14 cellular contexts compared by ENCODE assay signal in the genomic region with DNA sequence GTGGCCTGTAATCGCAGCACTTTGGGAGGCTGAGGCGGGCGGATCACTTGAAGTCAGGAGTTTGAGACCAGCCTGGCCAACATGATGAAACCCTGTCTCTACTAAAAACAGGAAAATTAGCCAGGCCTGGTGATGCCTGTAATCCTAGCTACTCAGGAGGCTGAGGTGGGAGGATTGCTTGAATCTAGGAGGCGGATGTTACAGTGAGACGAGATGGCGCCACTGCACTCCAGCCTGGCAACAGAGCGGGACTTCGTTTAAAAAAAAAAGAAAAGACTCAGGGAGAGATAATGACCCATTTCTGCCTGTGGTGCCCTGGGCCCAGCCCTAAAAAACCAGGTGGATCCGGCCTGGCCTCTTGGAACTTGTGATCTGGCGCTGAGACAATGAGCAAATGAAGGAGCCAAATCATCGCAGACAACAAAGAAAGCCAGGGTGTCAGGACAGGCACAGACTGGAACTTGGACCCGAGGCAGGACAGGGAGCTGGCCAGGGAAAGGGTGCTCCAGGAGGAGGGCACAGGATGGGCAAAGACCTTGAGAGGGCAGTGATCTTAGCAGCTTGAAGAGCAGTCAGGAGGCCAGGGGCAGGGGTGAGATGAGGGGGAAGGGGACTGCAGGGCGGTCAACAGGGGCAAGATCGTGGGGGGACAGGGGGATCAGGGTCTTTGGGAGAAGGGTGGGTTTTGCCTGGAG. TPM values are rescaled to one million over a fixed set of nuclear protein-coding genes. Genes with fewer than 3 reads are reported as not detected.
DNase-seq lines count a peak whose midpoint lies in the region; ATAC-seq lines count a peak whose summit lies in the region.
"Had no signal": no experiment of that assay in that cellular context is flagged by ENCODE, and none has a peak within 500 bp of the region (broad histone marks: within the 10 kb centered on the region; RNA-seq: fewer than 3 reads in every experiment).

No MANE protein-coding gene starts in this region.

- ATAC-seq in T-cell (replicated peaks in 1 of 4), result no peak
- no peak for ATAC-seq in stimulated activated effector memory CD8-positive, alpha-beta T cell treated with anti-CD3 and anti-CD28 coated beads, Interleukin-12 subunit alpha, Interleukin-12 subunit beta, amount 100 ng/mL, for 72 hours
- ATAC-seq in GM21528 (IDR thresholded peaks at IDR 0.05; ENCODE audit: low FRiP score, unreplicated experiment), result no peak

- no peak for DNase-seq in T-helper 2 cell treated with Interferon-gamma antibody and Interleukin-4, amounts not matched to agents 5 μg/mL and 100 μg/mL, for 36 hours (ENCODE audit: low spot score)
- DNase-seq in T-helper 2 cell, result no peak
- DNase-seq in T-cell, result no peak
- no peak for DNase-seq in epithelial cell of prostate (ENCODE audit: low read depth, low spot score)
- DNase-seq in stimulated activated effector memory CD8-positive, alpha-beta T cell treated with anti-CD3 and anti-CD28 coated beads, Interleukin-12 subunit alpha, Interleukin-12 subunit beta, amount 100 ng/mL, for 72 hours (ENCODE audit: low spot score in 2 of 2), result no peak
- no peak for DNase-seq in pons (ENCODE audit: low spot score)
- DNase-seq in DMS53 (lab: John Stamatoyannopoulos, UW), result no peak
- DNase-seq: EL, islet precursor cell, NCI-H2171, RPMI8226 had no signal

- peaks cover 27% of the 10 kb centered on the region for H3K36me3 Mint-ChIP-seq in T-helper 2 cell treated with Interferon-gamma antibody and Interleukin-4, amounts not matched to agents 5 μg/mL and 100 μg/mL, for 36 hours (ENCODE audit: low read depth)
- peaks cover 3% of the 10 kb centered on the region for H3K36me3 Mint-ChIP-seq in T-cell
- peaks cover 44% of the 10 kb centered on the region for H3K36me3 Mint-ChIP-seq in stimulated activated effector memory CD8-positive, alpha-beta T cell treated with anti-CD3 and anti-CD28 coated beads, Interleukin-12 subunit alpha, Interleukin-12 subunit beta, amount 100 ng/mL, for 72 hours

- POLR2A ChIA-PET in T-cell (lab: Charles Lee), result interaction anchor here (0.6 kb wide), 2 partner anchors 13 to 55 kb away, joined by 6 to 9 read pairs; no protein-coding TSS in a partner anchor

- H3K27me3 Mint-ChIP-seq in T-helper 2 cell treated with Interferon-gamma antibody and Interleukin-4, amounts not matched to agents 5 μg/mL and 100 μg/mL, for 36 hours (ENCODE audit: low read depth), result no peaks in the 10 kb centered on the region
- H3K27me3 Mint-ChIP-seq in T-cell, result no peaks in the 10 kb centered on the region

- H3K27ac Mint-ChIP-seq in T-helper 2 cell treated with Interferon-gamma antibody and Interleukin-4, amounts not matched to agents 5 μg/mL and 100 μg/mL, for 36 hours, result peak overlapping the region; percentile 98
- H3K27ac Mint-ChIP-seq in T-cell, result peak overlapping the region; percentile 92 to 99
- peak overlapping the region; percentile 97 for H3K27ac Mint-ChIP-seq in stimulated activated effector memory CD8-positive, alpha-beta T cell treated with anti-CD3 and anti-CD28 coated beads, Interleukin-12 subunit alpha, Interleukin-12 subunit beta, amount 100 ng/mL, for 72 hours
- H3K27ac Mint-ChIP-seq: progenitor cell of endocrine pancreas had no signal

- peaks cover 56% of the 10 kb centered on the region for H3K4me1 Mint-ChIP-seq in T-helper 2 cell treated with Interferon-gamma antibody and Interleukin-4, amounts not matched to agents 5 μg/mL and 100 μg/mL, for 36 hours (ENCODE audit: low read depth)
- H3K4me1 Mint-ChIP-seq in T-cell, result peaks cover 64 to 70% (median 69%) of the 10 kb centered on the region in 3 donors
- peaks cover 68% of the 10 kb centered on the region for H3K4me1 Mint-ChIP-seq in stimulated activated effector memory CD8-positive, alpha-beta T cell treated with anti-CD3 and anti-CD28 coated beads, Interleukin-12 subunit alpha, Interleukin-12 subunit beta, amount 100 ng/mL, for 72 hours

- peak overlapping the region; percentile 94 for H3K4me3 Mint-ChIP-seq in T-helper 2 cell treated with Interferon-gamma antibody and Interleukin-4, amounts not matched to agents 5 μg/mL and 100 μg/mL, for 36 hours
- peak overlapping the region; percentile 83 to 93 (median 93) for H3K4me3 Mint-ChIP-seq in T-cell
- H3K4me3 Mint-ChIP-seq in stimulated activated effector memory CD8-positive, alpha-beta T cell treated with anti-CD3 and anti-CD28 coated beads, Interleukin-12 subunit alpha, Interleukin-12 subunit beta, amount 100 ng/mL, for 72 hours, result peak overlapping the region; percentile 74

- peak overlapping the region; percentile 70 for H3K27ac ChIP-seq in epithelial cell of prostate

- peaks cover 5% of the 10 kb centered on the region for H3K9me3 Mint-ChIP-seq in T-helper 2 cell treated with Interferon-gamma antibody and Interleukin-4, amounts not matched to agents 5 μg/mL and 100 μg/mL, for 36 hours
- H3K9me3 Mint-ChIP-seq in T-cell, result no peaks in the 10 kb centered on the region
- H3K9me3 Mint-ChIP-seq in stimulated activated effector memory CD8-positive, alpha-beta T cell treated with anti-CD3 and anti-CD28 coated beads, Interleukin-12 subunit alpha, Interleukin-12 subunit beta, amount 100 ng/mL, for 72 hours, result no peaks in the 10 kb centered on the region

- CTCF ChIA-PET in T-cell (lab: Charles Lee), result interaction anchor here in 1 of 2 donors (0.7 to 3.1 kb wide), 2 partner anchors 11 to 353 kb away, joined by 3 to 41 read pairs; a partner anchor contains a TSS

RNA-seq across cellular contexts. Expression of a gene that starts 1.0 kb away (rescaled TPM):
- 100 to 1,000 TPM; 120 to 224 (median 127) TPM for total RNA-seq in T-cell

RNA-seq across cellular contexts. Expression of a gene that starts 11.0 kb away (rescaled TPM):
- 1,000 to 10,000 TPM; 3,000 to 4,207 (median 4,048) TPM for total RNA-seq in T-cell

RNA-seq across cellular contexts. Expression of a gene that starts 23.0 kb away (rescaled TPM):
- 1 to 10 TPM; 2.1 to 5.7 (median 3.5) TPM for total RNA-seq in T-cell
- total RNA-seq: fibroblast of lung, progenitor cell of endocrine pancreas had no signal

RNA-seq across cellular contexts. Expression of a gene that starts 27.4 kb away (rescaled TPM):
- 1 to 10 TPM; 4.3 to 8.9 (median 5.4) TPM for total RNA-seq in T-cell
- total RNA-seq: fibroblast of lung, progenitor cell of endocrine pancreas had no signal

RNA-seq across cellular contexts. Expression of a gene that starts 53.8 kb away (rescaled TPM):
- 1 to 10 TPM in 1 of 5 donors, under 1 TPM in 4; 0.12 to 1.2 (median 0.79) TPM for total RNA-seq in T-cell
- total RNA-seq: fibroblast of lung, progenitor cell of endocrine pancreas had no signal
